24 cellular contexts compared by ENCODE assay signal in genomic region chr3:74121761-74122160, GRCh38.
DNase-seq lines count a peak whose midpoint lies in the region; ATAC-seq, FAIRE-seq and TF ChIP-seq lines count a peak whose summit lies in the region.
"Had no signal": no experiment of that assay in that cellular context is flagged by ENCODE, and none has a peak within 500 bp of the region (broad histone marks: within the 10 kb centered on the region; RNA-seq: fewer than 3 reads in every experiment).

No MANE protein-coding gene starts in this region.

- DNase-seq in choroid plexus epithelial cell (ENCODE audit: low read depth) (peak; percentile 71), mesenchymal stem cell (no peak), stromal cell of bone marrow (ENCODE audit: low read depth) (peak; percentile 1), H54 (ENCODE audit: insufficient read length, low spot score) (no peak), EL (no peak)
- DNase-seq: ACHN; AML-193; BE2C; CD4-positive, alpha-beta T cell; CD8-positive, alpha-beta memory T cell; DMS 273 treated with DMSO at 0.1 percent for 48 hours; DMS79; GF-D8; HFFc6 had no signal

- H3K4me1 ChIP-seq in ACC112 (ENCODE audit: control insufficient read depth, insufficient read depth, low read length, unreplicated experiment) (no peaks in the 10 kb centered on the region), mesenchymal stem cell (ENCODE audit: control insufficient read depth, insufficient read depth, low read depth, low read length) (no peaks in the 10 kb centered on the region)
- H3K4me1 ChIP-seq: BE2C; BLaER1 treated with 17β-estradiol and CSF1 and Interleukin-3, amounts not matched to agents 10 nM and 100 nM had no signal

- no peak overlapping the region for H2BK15ac ChIP-seq in mesenchymal stem cell (ENCODE audit: low read depth, poor library complexity, severe bottlenecking)

- no peak overlapping the region for H2BK12ac ChIP-seq in mesenchymal stem cell (ENCODE audit: low read length in 2 of 2)

- H2AFZ ChIP-seq in ACC112 (ENCODE audit: low read length, unreplicated experiment), result no peak overlapping the region
- no peak overlapping the region for H2AFZ ChIP-seq in mesenchymal stem cell (ENCODE audit: low read depth, low read length)
- H2AFZ ChIP-seq: GM23338 had no signal

- no peak overlapping the region for H2AK5ac ChIP-seq in mesenchymal stem cell (ENCODE audit: low read length, severe bottlenecking)

- H3K18ac ChIP-seq in mesenchymal stem cell (ENCODE audit: low read depth in 1 of 2, low read length in 2 of 2), result no peak overlapping the region

- no peak overlapping the region for H4K91ac ChIP-seq in mesenchymal stem cell (ENCODE audit: low read length)

- H3K79me1 ChIP-seq in mesenchymal stem cell (replicated peaks; ENCODE audit: low read length, poor library complexity, severe bottlenecking), result no peaks in the 10 kb centered on the region

- H2BK120ac ChIP-seq in mesenchymal stem cell (ENCODE audit: low read depth, low read length), result peak overlapping the region; percentile 19

- no peak for ATAC-seq in HG03175 (IDR thresholded peaks at IDR 0.05; ENCODE audit: unreplicated experiment)
- ATAC-seq: GM23338 had no signal

- H3K27ac ChIP-seq in ACC112 (ENCODE audit: low read depth, low read length) (peak overlapping the region; percentile 16; the same call in 1 of the 2 replicates), mesenchymal stem cell (ENCODE audit: low read length, poor library complexity, severe bottlenecking) (no peak overlapping the region)
- H3K27ac ChIP-seq: 22Rv1; BLaER1 treated with 17β-estradiol and CSF1 and Interleukin-3, amounts not matched to agents 10 nM and 100 nM had no signal

- FAIRE-seq in H54 (lab: Jason Lieb, UNC), result no peak
- FAIRE-seq: A204.1, D721Med, GM12891, GM18507 had no signal

- H3K36me3 ChIP-seq in ACC112 (ENCODE audit: insufficient read depth, low read length), result no peaks in the 10 kb centered on the region
- H3K36me3 ChIP-seq in mesenchymal stem cell (ENCODE audit: control insufficient read depth in 1 of 2, insufficient read depth in 2 of 2, low read depth in 1 of 2, low read length in 2 of 2), result no peaks in the 10 kb centered on the region
- H3K36me3 ChIP-seq: BE2C; BLaER1 treated with 17β-estradiol and CSF1 and Interleukin-3, amounts not matched to agents 10 nM and 100 nM; HAP-1 had no signal

- H3K27me3 ChIP-seq in ACC112 (ENCODE audit: insufficient read depth, low read length) (no peaks in the 10 kb centered on the region; the same call in 1 of the 2 replicates), mesenchymal stem cell (ENCODE audit: control insufficient read depth in 1 of 2, insufficient read depth in 1 of 2, low read length in 2 of 2) (no peaks in the 10 kb centered on the region)
- H3K27me3 ChIP-seq: BE2C; BLaER1 treated with 17β-estradiol and CSF1 and Interleukin-3, amounts not matched to agents 10 nM and 100 nM had no signal

- WGBS in mesenchymal stem cell, result no CpG with 5 or more reads among the region's 1 CpG

- H4K8ac ChIP-seq in mesenchymal stem cell (ENCODE audit: low read length), result no peak overlapping the region

- no peak overlapping the region for H3K9ac ChIP-seq in mesenchymal stem cell (ENCODE audit: low read length)
- H3K9ac ChIP-seq: BLaER1 treated with 17β-estradiol and CSF1 and Interleukin-3, amounts not matched to agents 10 nM and 100 nM had no signal

- TF ChIP-seq POLR2A in H54 (IDR thresholded peaks at IDR 0.05; ENCODE audit: low read depth, low read length), result no peak

- H3K4me2 ChIP-seq in mesenchymal stem cell (ENCODE audit: low read length, poor library complexity, severe bottlenecking), result no peak overlapping the region
- H3K4me2 ChIP-seq: BLaER1 treated with 17β-estradiol and CSF1 and Interleukin-3, amounts not matched to agents 10 nM and 100 nM; GM23338 had no signal

- H3K4me3 ChIP-seq in ACC112 (ENCODE audit: low read depth, low read length) (no peak overlapping the region), choroid plexus epithelial cell (ENCODE audit: low read depth, low read length) (no peak overlapping the region), mesenchymal stem cell (ENCODE audit: insufficient read depth in 1 of 2, low read depth in 1 of 2, low read length in 2 of 2) (no peak overlapping the region)
- H3K4me3 ChIP-seq: BLaER1 treated with 17β-estradiol and CSF1 and Interleukin-3, amounts not matched to agents 10 nM and 100 nM; GM23338; HAP-1 had no signal

- no peak overlapping the region for H3K23ac ChIP-seq in mesenchymal stem cell (ENCODE audit: low read length in 2 of 2)

- H3K4ac ChIP-seq in mesenchymal stem cell (ENCODE audit: low read depth in 1 of 2, low read length in 2 of 2), result no peak overlapping the region

- H3K79me2 ChIP-seq in ACC112 (ENCODE audit: control insufficient read depth, insufficient read depth, low read length, unreplicated experiment), result no peaks in the 10 kb centered on the region

- H2BK5ac ChIP-seq in mesenchymal stem cell (ENCODE audit: low read depth, low read length, poor library complexity, severe bottlenecking), result no peak overlapping the region

- H3K9me3 ChIP-seq in mesenchymal stem cell (ENCODE audit: control insufficient read depth, low read length), result no peaks in the 10 kb centered on the region
- H3K9me3 ChIP-seq: BE2C, HAP-1 had no signal

- H3K14ac ChIP-seq in mesenchymal stem cell (ENCODE audit: low read length in 2 of 2), result no peak overlapping the region

- no peak for TF ChIP-seq CTCF in choroid plexus epithelial cell (conservative IDR thresholded peaks at IDR 0.05; ENCODE audit: low read depth, low read length)

Comparison
In these comparisons a context has a peak if more than half of its experiments do, and no peak if none do; other contexts are left out.
1. DNase-seq: peak in choroid plexus epithelial cell (single experiment) and stromal cell of bone marrow (single experiment); none in mesenchymal stem cell (single experiment), H54 (single experiment) and EL (single experiment).